Comparison of ENCODE assay signal across 10 cellular contexts in genomic region chr16:27228621-27229501, GRCh38. TPM values are rescaled to one million over a fixed set of nuclear protein-coding genes. Genes with fewer than 3 reads are reported as not detected.
A peak's percentile ranks its signal among the peaks of the same experiment; 100 is the strongest.
DNase-seq lines count a peak whose midpoint lies in the region; ATAC-seq, FAIRE-seq and TF ChIP-seq lines count a peak whose summit lies in the region.
"Had no signal": no experiment of that assay in that cellular context is flagged by ENCODE, and none has a peak within 500 bp of the region (broad histone marks: within the 10 kb centered on the region; RNA-seq: fewer than 3 reads in every experiment).

No MANE protein-coding gene starts in this region.

- H3K36me3 ChIP-seq in heart left ventricle, result peaks cover 0 to 54% (median 39%) of the 10 kb centered on the region in 9 donors

- no peak overlapping the region for H3K4me3 Mint-ChIP-seq in activated naive CD4-positive, alpha-beta T cell treated with anti-CD3 and anti-CD28 coated beads, Interleukin-2, amount 10 ng/mL, durations not matched to agents 7 days and 5 days
- peak overlapping the region in 1 of 2 donors; percentile 33 for H3K4me3 Mint-ChIP-seq in stimulated activated naive CD8-positive, alpha-beta T cell treated with anti-CD3 and anti-CD28 coated beads, Interleukin-15, amount 100 ng/mL, for 72 hours

- H3K4me3 ChIP-seq in heart left ventricle, result no peak overlapping the region

- ATAC-seq in heart left ventricle (peak; percentile 52 to 89 (median 52)), HG02981 (IDR thresholded peaks at IDR 0.05; ENCODE audit: unreplicated experiment) (no peak)
- peak; percentile 2 for ATAC-seq in stimulated activated naive CD8-positive, alpha-beta T cell treated with anti-CD3 and anti-CD28 coated beads, Interleukin-15, amount 100 ng/mL, for 72 hours
- ATAC-seq: activated T-cell treated with anti-CD3 and anti-CD28 coated beads, Interleukin-2, amount 50 U/mL, for 72 hours had no signal

- H3K4me1 Mint-ChIP-seq in activated naive CD4-positive, alpha-beta T cell treated with anti-CD3 and anti-CD28 coated beads, Interleukin-2, amount 10 ng/mL, durations not matched to agents 7 days and 5 days, result peaks cover 82% of the 10 kb centered on the region
- peaks cover 95% of the 10 kb centered on the region for H3K4me1 Mint-ChIP-seq in stimulated activated naive CD8-positive, alpha-beta T cell treated with anti-CD3 and anti-CD28 coated beads, Interleukin-15, amount 100 ng/mL, for 72 hours

- H3K4me1 ChIP-seq in heart left ventricle, result peaks cover 0 to 37% (median 6%) of the 10 kb centered on the region in 12 donors

- CTCF ChIA-PET in activated naive CD4-positive, alpha-beta T cell treated with anti-CD3 and anti-CD28 coated beads, Interleukin-2, amount 10 ng/mL, durations not matched to agents 7 days and 5 days (lab: Charles Lee), result interaction anchor here (1.8 to 10.2 kb wide), 4 partner anchors 8 to 141 kb away, joined by 6 to 159 read pairs (median 116); no protein-coding TSS in a partner anchor

- no peak for DNase-seq in activated naive CD4-positive, alpha-beta T cell treated with anti-CD3 and anti-CD28 coated beads, Interleukin-2, amount 10 ng/mL, durations not matched to agents 7 days and 5 days
- no peak for DNase-seq in activated naive CD4-positive, alpha-beta T cell treated with anti-CD3 and anti-CD28 coated beads, Interleukin-2, amount 50 U/mL, for 16 hours
- DNase-seq in SK-N-DZ (ENCODE audit: low spot score) (peak; percentile 79), heart left ventricle (peak; percentile 59 to 73 (median 70)), HTR-8/SVneo (ENCODE audit: insufficient read length, low spot score) (no peak), NCI-H1105 treated with DMSO at 0.1 percent for 48 hours (lab: John Stamatoyannopoulos, UW) (no peak)
- no peak for DNase-seq in stimulated activated naive CD8-positive, alpha-beta T cell treated with anti-CD3 and anti-CD28 coated beads, Interleukin-15, amount 100 ng/mL, for 72 hours
- DNase-seq: activated T-cell treated with anti-CD3 and anti-CD28 coated beads, Interleukin-2, amount 50 U/mL, for 72 hours; NCI-H187 treated with DMSO at 0.1 percent for 48 hours had no signal

- 67 to 72% (median 67%) methylated on average over 21 of the region's 21 CpGs for WGBS in heart left ventricle, 4 donors

- H3K36me3 Mint-ChIP-seq in activated naive CD4-positive, alpha-beta T cell treated with anti-CD3 and anti-CD28 coated beads, Interleukin-2, amount 10 ng/mL, durations not matched to agents 7 days and 5 days, result peaks cover 62% of the 10 kb centered on the region

- FAIRE-seq in HTR-8/SVneo (lab: Jason Lieb, UNC), result no peak

- peak overlapping the region; percentile 49 for H3K27ac Mint-ChIP-seq in activated naive CD4-positive, alpha-beta T cell treated with anti-CD3 and anti-CD28 coated beads, Interleukin-2, amount 10 ng/mL, durations not matched to agents 7 days and 5 days
- peak overlapping the region; percentile 23 to 65 for H3K27ac Mint-ChIP-seq in stimulated activated naive CD8-positive, alpha-beta T cell treated with anti-CD3 and anti-CD28 coated beads, Interleukin-15, amount 100 ng/mL, for 72 hours
- H3K27ac Mint-ChIP-seq: activated T-cell treated with anti-CD3 and anti-CD28 coated beads, Interleukin-2, amount 50 U/mL, for 72 hours had no signal

- peak in 1 of 2 donors; percentile 6 for TF ChIP-seq POLR2A in heart left ventricle (IDR thresholded peaks at IDR 0.05)

- intact Hi-C loops in heart left ventricle (cut with DNase I), result loop anchor here in 1 of 10 donors (5.0 kb wide), 1 partner anchor 138 kb away; no protein-coding TSS in a partner anchor

- no peaks in the 10 kb centered on the region for H3K27me3 ChIP-seq in heart left ventricle

- H3K9me3 ChIP-seq in heart left ventricle, result no peaks in the 10 kb centered on the region

- peak in 2 of 12 donors; percentile 15 to 18 for TF ChIP-seq CTCF in heart left ventricle (IDR thresholded peaks at IDR 0.05)

- H3K27ac ChIP-seq in heart left ventricle, result no peak overlapping the region

- H3K27me3 Mint-ChIP-seq in activated naive CD4-positive, alpha-beta T cell treated with anti-CD3 and anti-CD28 coated beads, Interleukin-2, amount 10 ng/mL, durations not matched to agents 7 days and 5 days, result peaks cover 3% of the 10 kb centered on the region
- H3K27me3 Mint-ChIP-seq in stimulated activated naive CD8-positive, alpha-beta T cell treated with anti-CD3 and anti-CD28 coated beads, Interleukin-15, amount 100 ng/mL, for 72 hours, result no peaks in the 10 kb centered on the region

- H3K9me3 Mint-ChIP-seq in activated naive CD4-positive, alpha-beta T cell treated with anti-CD3 and anti-CD28 coated beads, Interleukin-2, amount 10 ng/mL, durations not matched to agents 7 days and 5 days, result no peaks in the 10 kb centered on the region
- H3K9me3 Mint-ChIP-seq in stimulated activated naive CD8-positive, alpha-beta T cell treated with anti-CD3 and anti-CD28 coated beads, Interleukin-15, amount 100 ng/mL, for 72 hours, result no peaks in the 10 kb centered on the region
- H3K9me3 Mint-ChIP-seq: activated T-cell treated with anti-CD3 and anti-CD28 coated beads, Interleukin-2, amount 50 U/mL, for 72 hours had no signal

RNA-seq across cellular contexts. Expression of gene KDM8, which starts 25.5 kb away (rescaled TPM):
- 5.0 and 15.0 TPM in 2 replicates for polyA plus RNA-seq in SK-N-DZ (2014; cell fraction: cytosol; rRNA removed)
- polyA plus RNA-seq in SK-N-DZ (2014; cell fraction: nucleus; rRNA removed), result 3.5 and 4.6 TPM in 2 replicates
- total RNA-seq in heart left ventricle, result 1 to 10 TPM; 2.0 to 8.4 (median 3.5) TPM
- polyA plus RNA-seq in heart left ventricle, result 1 to 10 TPM; 1.4 to 3.9 TPM

RNA-seq across cellular contexts. Expression of gene NSMCE1, which starts 39.7 kb away (rescaled TPM):
- 75.4 and 86.0 TPM in 2 replicates for polyA plus RNA-seq in SK-N-DZ (2014; cell fraction: cytosol; rRNA removed)
- 39.8 and 43.7 TPM in 2 replicates for polyA plus RNA-seq in SK-N-DZ (2014; cell fraction: nucleus; rRNA removed)
- total RNA-seq in heart left ventricle, result 10 to 100 TPM; 29.6 to 48.7 (median 36.8) TPM
- polyA plus RNA-seq in heart left ventricle, result 10 to 100 TPM; 38.2 to 40.1 TPM

Comparison
In these comparisons a context has a peak if more than half of its experiments do, and no peak if none do; other contexts are left out.
1. DNase-seq: peak in SK-N-DZ (single experiment) and heart left ventricle (5 of 5); none in activated naive CD4-positive, alpha-beta T cell treated with anti-CD3 and anti-CD28 coated beads, Interleukin-2, amount 10 ng/mL, durations not matched to agents 7 days and 5 days (single experiment), activated naive CD4-positive, alpha-beta T cell treated with anti-CD3 and anti-CD28 coated beads, Interleukin-2, amount 50 U/mL, for 16 hours (single experiment), stimulated activated naive CD8-positive, alpha-beta T cell treated with anti-CD3 and anti-CD28 coated beads, Interleukin-15, amount 100 ng/mL, for 72 hours (0 of 2), HTR-8/SVneo (single experiment) and NCI-H1105 treated with DMSO at 0.1 percent for 48 hours (single experiment).